In genomic region chr15:83769411-83769960, GRCh38 we compare ENCODE assay signal across 34 cellular contexts.
DNase-seq lines count a peak whose midpoint lies in the region; ATAC-seq and TF ChIP-seq lines count a peak whose summit lies in the region.
"Had no signal": no experiment of that assay in that cellular context is flagged by ENCODE, and none has a peak within 500 bp of the region (broad histone marks: within the 10 kb centered on the region; RNA-seq: fewer than 3 reads in every experiment).

No MANE protein-coding gene starts in this region.

- no peak for TF ChIP-seq CTCF in choroid plexus epithelial cell (conservative IDR thresholded peaks at IDR 0.05; ENCODE audit: low read depth, low read length)

- no peak overlapping the region for H3K4me3 ChIP-seq in choroid plexus epithelial cell (ENCODE audit: low read depth, low read length)
- H3K4me3 ChIP-seq: cardiac muscle cell, heart right ventricle, lung, MG63, right atrium auricular region, smooth muscle cell had no signal

- no peak for ATAC-seq in left lobe of liver
- ATAC-seq: effector memory CD8-positive, alpha-beta T cell; esophagus mucosa; heart right ventricle; SK-N-SH treated with all-trans-retinoic acid at 6 μM for 48 hours had no signal

- DNase-seq in DMS 273 (lab: John Stamatoyannopoulos, UW; ENCODE audit: unreplicated experiment) (peak; percentile 14), DMS 273 treated with DMSO at 0.1 percent for 48 hours (lab: John Stamatoyannopoulos, UW) (no peak), NCI-H1417 treated with DMSO at 0.1 percent for 48 hours (lab: John Stamatoyannopoulos, UW) (peak; percentile 27), choroid plexus epithelial cell (ENCODE audit: low read depth) (peak; percentile 53), myocyte (ENCODE audit: low read depth) (peak; percentile 5), NCI-H1436 treated with DMSO at 0.1 percent for 48 hours (lab: John Stamatoyannopoulos, UW) (no peak), left lobe of liver (ENCODE audit: low spot score) (no peak), GM19238 (ENCODE audit: insufficient read length, low spot score) (no peak)
- DNase-seq: activated CD4-positive, alpha-beta T cell treated with anti-CD3 and anti-CD28 coated beads, Interleukin-2, amount 50 U/mL, for 1 hour; activated CD4-positive, CD25-positive, alpha-beta regulatory T cell; activated effector memory CD4-positive, alpha-beta T cell treated with anti-CD3 and anti-CD28 coated beads, Interleukin-2, amount 50 U/mL, for 16 hours; activated naive CD8-positive, alpha-beta T cell treated with anti-CD3 and anti-CD28 coated beads for 36 hours; activated T-cell treated with anti-CD3 and anti-CD28 coated beads, Interleukin-2, amount 50 U/mL, for 24 hours; aorta; COR-L47; cortex of kidney; DMS79; effector memory CD8-positive, alpha-beta T cell; foreskin melanocyte; H9; heart right ventricle; KG1; kidney glomerular epithelial cell; MG63; NCI-H146; NCI-H446 treated with DMSO at 0.1 percent for 48 hours; NK-92 treated with Interleukin-12 subunit alpha and Interleukin-12 subunit beta, amount 100 ng/mL, for 24 hours; stimulated activated naive CD4-positive, alpha-beta T cell had no signal

Comparison
In these comparisons a context has a peak if more than half of its experiments do, and no peak if none do; other contexts are left out.
1. DNase-seq: peak in DMS 273 (single experiment), NCI-H1417 treated with DMSO at 0.1 percent for 48 hours (single experiment), choroid plexus epithelial cell (single experiment) and myocyte (single experiment); none in DMS 273 treated with DMSO at 0.1 percent for 48 hours (single experiment), NCI-H1436 treated with DMSO at 0.1 percent for 48 hours (single experiment), left lobe of liver (single experiment) and GM19238 (single experiment).